ENCODE assay signal across 16 cellular contexts in the genomic region with DNA sequence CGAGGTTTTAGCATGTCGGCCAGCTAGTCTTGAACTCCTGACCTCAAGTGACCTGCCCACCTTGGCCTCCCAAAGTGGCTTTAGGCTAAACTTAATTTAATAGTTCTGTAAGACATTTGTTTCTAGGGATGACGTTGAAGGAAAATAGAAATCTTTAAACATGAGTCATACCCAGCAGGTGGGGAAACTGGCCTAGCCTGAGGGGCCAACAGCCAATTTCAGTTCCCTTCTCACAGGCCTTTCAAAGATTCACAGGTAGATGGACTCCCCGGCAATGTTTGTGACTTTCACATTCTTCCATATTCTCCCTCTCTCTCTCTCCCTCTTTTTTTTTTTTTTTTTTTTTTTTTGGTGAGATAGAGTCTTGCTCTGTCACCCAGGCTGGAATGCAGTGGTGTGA. TPM values are rescaled to one million over a fixed set of nuclear protein-coding genes. Genes with fewer than 3 reads are reported as not detected.
A peak's percentile ranks its signal among the peaks of the same experiment; 100 is the strongest.
DNase-seq lines count a peak whose midpoint lies in the region; ATAC-seq, FAIRE-seq and TF ChIP-seq lines count a peak whose summit lies in the region.
"Had no signal": no experiment of that assay in that cellular context is flagged by ENCODE, and none has a peak within 500 bp of the region (broad histone marks: within the 10 kb centered on the region; RNA-seq: fewer than 3 reads in every experiment).

No MANE protein-coding gene starts in this region.

- no peak overlapping the region for H3K14ac ChIP-seq in H1 (ENCODE audit: insufficient read length)

- no peak for TF ChIP-seq POLR2A in H1 (IDR thresholded peaks at IDR 0.05; ENCODE audit: control extremely low read depth in 1 of 2, low read depth in 2 of 2, low read length in 2 of 2)

- H3K9me3 ChIP-seq in NT2/D1 (ENCODE audit: insufficient read depth, low read length), result peaks cover 16% of the 10 kb centered on the region
- no peaks in the 10 kb centered on the region; a peak in 1 of 4 replicates for H3K9me3 ChIP-seq in H1 (ENCODE audit: insufficient read depth in 2 of 2, low read depth in 1 of 2, low read length in 1 of 2)
- H3K9me3 ChIP-seq in SJCRH30 (replicated peaks), result no peaks in the 10 kb centered on the region
- no peaks in the 10 kb centered on the region for H3K9me3 ChIP-seq in right cardiac atrium (ENCODE audit: control insufficient read depth, low read length)
- H3K9me3 ChIP-seq: testis had no signal

- H3K4me1 Mint-ChIP-seq in Calu3 (ENCODE audit: low read depth, unreplicated experiment), result peaks cover 41% of the 10 kb centered on the region

- H3K18ac ChIP-seq in H1 (ENCODE audit: extremely low read depth, low read length), result no peak overlapping the region

- 87% methylated on average over 4 of the region's 4 CpGs; no CpG with 5 or more reads in 1 of the 2 experiments for WGBS in H1 (ENCODE audit: extremely low coverage in 1 of 2, insufficient coverage in 1 of 2, insufficient read length in 1 of 2, insufficient replicate concordance in 2 of 2, low coverage in 1 of 2, low lambda C conversion rate in 2 of 2, missing lambda C conversion rate in 1 of 2), 2 experiments
- 83% methylated on average over 4 of the region's 4 CpGs for WGBS in right cardiac atrium

- no peak overlapping the region for H2AFZ ChIP-seq in H1 (ENCODE audit: low read length)
- H2AFZ ChIP-seq: parathyroid adenoma had no signal

- H3K4me3 Mint-ChIP-seq in Calu3 (ENCODE audit: low read depth, unreplicated experiment), result no peak overlapping the region
- H3K4me3 Mint-ChIP-seq: WTC11 had no signal

- H3K4me3 ChIP-seq in NT2/D1 (ENCODE audit: insufficient read length, low read depth), result no peak overlapping the region
- no peak overlapping the region for H3K4me3 ChIP-seq in H1 (ENCODE audit: extremely low read depth in 1 of 4, insufficient read depth in 2 of 4, low read depth in 3 of 4, low read length in 4 of 4)
- H3K4me3 ChIP-seq in SJCRH30, result no peak overlapping the region
- H3K4me3 ChIP-seq in right cardiac atrium (ENCODE audit: low read length), result no peak overlapping the region
- H3K4me3 ChIP-seq: testis had no signal

- H4K5ac ChIP-seq in H1 (ENCODE audit: insufficient read length, low read depth, low read length), result no peak overlapping the region

- H3K36me3 Mint-ChIP-seq in Calu3 (ENCODE audit: insufficient read depth, unreplicated experiment), result peaks cover 21% of the 10 kb centered on the region

- peak overlapping the region; percentile 84 for H3K27ac Mint-ChIP-seq in Calu3 (ENCODE audit: unreplicated experiment)
- H3K27ac Mint-ChIP-seq: activated naive CD4-positive, alpha-beta T cell treated with anti-CD3 and anti-CD28 coated beads, Interleukin-2, amount 50 U/mL, for 72 hours; WTC11 had no signal

- no peak overlapping the region for H4K91ac ChIP-seq in H1 (replicated peaks; ENCODE audit: insufficient read length, low read length)

- POLR2A ChIA-PET in H1 (lab: Charles Lee; ENCODE audit: partially characterized antibody), result no interaction called here

- H2BK5ac ChIP-seq in H1 (ENCODE audit: low read depth, low read length), result no peak overlapping the region

- no peak overlapping the region for H3K4ac ChIP-seq in H1 (replicated peaks; ENCODE audit: insufficient read length, low read depth, low read length)

- H2BK15ac ChIP-seq in H1 (ENCODE audit: low read length), result no peak overlapping the region

- no peak for TF ChIP-seq CTCF in Calu3 (IDR thresholded peaks at IDR 0.05; ENCODE audit: unreplicated experiment)
- TF ChIP-seq CTCF in H1 (IDR thresholded peaks at IDR 0.05; ENCODE audit: control extremely low read depth in 1 of 3, insufficient read depth in 1 of 3, low read depth in 1 of 3, low read length in 3 of 3), result no peak

- H4K8ac ChIP-seq in H1 (ENCODE audit: extremely low read depth, insufficient read depth, low read length), result no peak overlapping the region

- peaks cover 5% of the 10 kb centered on the region for H3K9me3 Mint-ChIP-seq in Calu3 (ENCODE audit: low read depth, unreplicated experiment)

- TF ChIP-seq RAD21 in H1 (IDR thresholded peaks at IDR 0.05 in 1 of 2, conservative IDR thresholded peaks at IDR 0.05 in 1 of 2; ENCODE audit: low read depth in 2 of 2, low read length in 2 of 2), result no peak

- H3K9ac ChIP-seq in NT2/D1 (ENCODE audit: insufficient read length, low read depth) (no peak overlapping the region), H1 (replicated peaks in 1 of 4; ENCODE audit: extremely low read depth in 1 of 4, low read depth in 3 of 4, low read length in 3 of 4) (no peak overlapping the region)
- H3K9ac ChIP-seq: parathyroid adenoma had no signal

- no peak overlapping the region for H2BK120ac ChIP-seq in H1 (replicated peaks; ENCODE audit: low read depth, low read length)

- no peaks in the 10 kb centered on the region for H3K79me2 ChIP-seq in H1 (ENCODE audit: control insufficient read depth in 1 of 2, insufficient read depth in 2 of 2, low read length in 2 of 2)
- H3K79me2 ChIP-seq: parathyroid adenoma had no signal

- no peak overlapping the region for H2BK12ac ChIP-seq in H1 (ENCODE audit: low read depth, low read length)

- H2BK20ac ChIP-seq in H1 (ENCODE audit: low read length), result no peak overlapping the region

- H3K23ac ChIP-seq in H1 (ENCODE audit: insufficient read length), result no peak overlapping the region

- no peaks in the 10 kb centered on the region for H3K23me2 ChIP-seq in H1 (ENCODE audit: low read depth, low read length)

- H3K27me3 Mint-ChIP-seq in Calu3 (ENCODE audit: unreplicated experiment), result no peaks in the 10 kb centered on the region

- no peaks in the 10 kb centered on the region for H4K20me1 ChIP-seq in H1 (replicated peaks in 1 of 2; ENCODE audit: control insufficient read depth in 1 of 2, insufficient read depth in 2 of 2, low read length in 2 of 2)

- no TSS peak for BruUV-seq in Calu3 (replicated peaks; lab: Mats Ljungman, UMichigan)

- H3K27ac ChIP-seq in H1 (ENCODE audit: low read depth, low read length) (no peak overlapping the region), SJCRH30 (no peak overlapping the region), right cardiac atrium (ENCODE audit: low read length) (no peak overlapping the region)
- H3K27ac ChIP-seq: epithelial cell of prostate, parathyroid adenoma, testis had no signal

- no peak overlapping the region for H3K56ac ChIP-seq in H1 (replicated peaks; ENCODE audit: insufficient read length, low read depth, low read length)

- intact Hi-C loops in Calu3 (cut with micrococcal nuclease; ENCODE audit: unreplicated experiment) (loop anchor here (1.0 to 10.0 kb wide), 2 partner anchors 12 to 429 kb away; a partner anchor contains a TSS), right cardiac atrium (cut with DNase I) (loop anchor here in 1 of 4 donors (10.0 kb wide), 1 partner anchor 409 kb away; no protein-coding TSS in a partner anchor)

- CTCF ChIA-PET in Calu3 (lab: Charles Lee) (interaction anchor here (0.6 to 3.8 kb wide), 6 partner anchors 10 to 83 kb away, joined by 3 to 40 read pairs (median 4); no protein-coding TSS in a partner anchor), H1 (lab: Charles Lee; ENCODE audit: partially characterized antibody) (interaction anchor here (0.7 to 2.5 kb wide), 14 partner anchors 10 to 297 kb away, joined by 3 to 27 read pairs (median 6); no protein-coding TSS in a partner anchor)

- TF ChIP-seq EP300 in H1 (IDR thresholded peaks at IDR 0.05; ENCODE audit: borderline replicate concordance in 1 of 2, low read depth in 2 of 2, low read length in 2 of 2), result no peak

- H3K36me3 ChIP-seq in NT2/D1 (ENCODE audit: insufficient read depth, insufficient read length, low read length) (no peaks in the 10 kb centered on the region), H1 (ENCODE audit: control insufficient read depth in 2 of 4, insufficient read depth in 4 of 4, low read length in 3 of 4) (no peaks in the 10 kb centered on the region), SJCRH30 (no peaks in the 10 kb centered on the region)

- ATAC-seq in GM21619 (IDR thresholded peaks at IDR 0.05; ENCODE audit: unreplicated experiment) (peak; percentile 59), right cardiac atrium (no peak), GM21528 (IDR thresholded peaks at IDR 0.05; ENCODE audit: low FRiP score, unreplicated experiment) (no peak)
- ATAC-seq: WTC11 had no signal

- no peak for FAIRE-seq in H1 (lab: Jason Lieb, UNC)

- H3K27me3 ChIP-seq in NT2/D1 (ENCODE audit: insufficient read depth, insufficient read length), result no peaks in the 10 kb centered on the region
- H3K27me3 ChIP-seq in H1 (replicated peaks in 1 of 4; ENCODE audit: control insufficient read depth in 3 of 4, extremely low read depth in 1 of 4, insufficient read depth in 3 of 4, low read length in 3 of 4), result no peaks in the 10 kb centered on the region; a peak in 1 of 7 replicates
- no peaks in the 10 kb centered on the region for H3K27me3 ChIP-seq in SJCRH30
- H3K27me3 ChIP-seq in right cardiac atrium (ENCODE audit: control insufficient read depth, insufficient read depth), result no peaks in the 10 kb centered on the region
- H3K27me3 ChIP-seq: testis had no signal

- no peaks in the 10 kb centered on the region for H3K79me1 ChIP-seq in H1 (ENCODE audit: low read depth, low read length)

- no peak overlapping the region for H2AK5ac ChIP-seq in H1 (ENCODE audit: low read depth, low read length)

- no peak overlapping the region for H3K4me2 ChIP-seq in H1 (ENCODE audit: insufficient read depth in 1 of 2, low read depth in 2 of 2, low read length in 2 of 2)

- DNase-seq in Calu3 (peak; percentile 67), NT2/D1 (ENCODE audit: low read depth, low spot score) (peak; percentile 66), H1 (ENCODE audit: low read depth in 1 of 2, low spot score in 2 of 2) (no peak), SJCRH30 (no peak), right cardiac atrium (no peak), RKO (ENCODE audit: low spot score) (no peak)
- DNase-seq: central memory CD4-positive, alpha-beta T cell; NCI-H1694; NCI-H82; testis had no signal

- H3K4me1 ChIP-seq in NT2/D1 (ENCODE audit: insufficient read depth, insufficient read length), result peaks cover 4% of the 10 kb centered on the region
- no peaks in the 10 kb centered on the region for H3K4me1 ChIP-seq in H1 (replicated peaks in 1 of 4; ENCODE audit: control insufficient read depth in 3 of 4, insufficient read depth in 4 of 4, low read length in 3 of 4)
- peaks cover 9% of the 10 kb centered on the region; the same call in 1 of the 2 replicates for H3K4me1 ChIP-seq in SJCRH30
- H3K4me1 ChIP-seq in right cardiac atrium (ENCODE audit: control insufficient read depth, insufficient read depth, low read length), result no peaks in the 10 kb centered on the region
- H3K4me1 ChIP-seq: parathyroid adenoma, testis had no signal

RNA-seq across cellular contexts. Expression of a gene that starts 18.1 kb away (rescaled TPM):
- total RNA-seq in Calu3 (2022), result 73.1 and 86.0 TPM in 2 replicates
- 3.3 and 3.4 TPM in 2 replicates for total RNA-seq in H1 (2021; fragmentation: NEBNext Ultra II Directional; extraction: Animal tissue kit (Norgen Biotek cat#: 25700))
- polyA plus RNA-seq in H1 (2011; rRNA removed), result 1.1 and 1.8 TPM in 2 replicates
- 1.4 TPM for polyA plus RNA-seq in H1 (2011; cell fraction: cytosol; rRNA removed)
- polyA plus RNA-seq in H1 (2011; cell fraction: nucleus; rRNA removed), result 1.9 TPM
- polyA plus RNA-seq in H1 (2012, experiment 1 of 2), result 1.1 to 1.5 TPM (median 1.3 TPM) in 4 replicates
- 0.29 TPM for polyA plus RNA-seq in H1 (2012, experiment 2 of 2)
- polyA plus RNA-seq in H1 (2013, experiment 1 of 2), result 1.8 TPM
- polyA plus RNA-seq in H1 (2013, experiment 2 of 2), result 1.9 TPM
- 1.5 and 2.1 TPM in 2 replicates for polyA minus RNA-seq in H1 (2011; rRNA and poly(A)+ RNA removed)
- polyA minus RNA-seq in H1 (2011; cell fraction: cytosol; rRNA and poly(A)+ RNA removed), result 3.7 TPM
- 3.6 TPM for polyA minus RNA-seq in H1 (2011; cell fraction: nucleus; rRNA and poly(A)+ RNA removed)
- total RNA-seq in SJCRH30 (2014; rRNA removed; shearing (Covaris generic)), result 3.5 and 3.6 TPM in 2 replicates
- total RNA-seq in right cardiac atrium, result 10 to 100 TPM; 16.9 to 37.0 (median 22.0) TPM
- polyA plus RNA-seq in right cardiac atrium, result 5.8 TPM

RNA-seq across cellular contexts. Expression of a gene that starts 28.3 kb away (rescaled TPM):
- total RNA-seq in Calu3 (2022), result 24.3 and 28.5 TPM in 2 replicates
- total RNA-seq in H1 (2021; fragmentation: NEBNext Ultra II Directional; extraction: Animal tissue kit (Norgen Biotek cat#: 25700)), result 15.2 and 17.7 TPM in 2 replicates
- polyA plus RNA-seq in H1 (2011; rRNA removed), result 7.1 and 10.4 TPM in 2 replicates
- polyA plus RNA-seq in H1 (2011; cell fraction: cytosol; rRNA removed), result 15.2 TPM
- 6.6 TPM for polyA plus RNA-seq in H1 (2011; cell fraction: nucleus; rRNA removed)
- 13.2 to 16.9 TPM (median 15.3 TPM) in 4 replicates for polyA plus RNA-seq in H1 (2012, experiment 1 of 2)
- polyA plus RNA-seq in H1 (2012, experiment 2 of 2), result 6.6 TPM
- 7.7 TPM for polyA plus RNA-seq in H1 (2013, experiment 1 of 2)
- polyA plus RNA-seq in H1 (2013, experiment 2 of 2), result 9.0 TPM
- 9.8 and 14.4 TPM in 2 replicates for polyA minus RNA-seq in H1 (2011; rRNA and poly(A)+ RNA removed)
- polyA minus RNA-seq in H1 (2011; cell fraction: cytosol; rRNA and poly(A)+ RNA removed), result 13.9 TPM
- polyA minus RNA-seq in H1 (2011; cell fraction: nucleus; rRNA and poly(A)+ RNA removed), result 11.6 TPM
- 16.8 and 21.5 TPM in 2 replicates for total RNA-seq in SJCRH30 (2014; rRNA removed; shearing (Covaris generic))
- 10 to 100 TPM; 32.1 to 36.5 (median 33.8) TPM for total RNA-seq in right cardiac atrium
- 28.7 TPM for polyA plus RNA-seq in right cardiac atrium

Comparison
In these comparisons a context has a peak if more than half of its experiments do, and no peak if none do; other contexts are left out.
1. DNase-seq: peak in Calu3 (single experiment) and NT2/D1 (single experiment); none in H1 (0 of 2), SJCRH30 (0 of 2), right cardiac atrium (0 of 3) and RKO (single experiment).